In the genomic region with DNA sequence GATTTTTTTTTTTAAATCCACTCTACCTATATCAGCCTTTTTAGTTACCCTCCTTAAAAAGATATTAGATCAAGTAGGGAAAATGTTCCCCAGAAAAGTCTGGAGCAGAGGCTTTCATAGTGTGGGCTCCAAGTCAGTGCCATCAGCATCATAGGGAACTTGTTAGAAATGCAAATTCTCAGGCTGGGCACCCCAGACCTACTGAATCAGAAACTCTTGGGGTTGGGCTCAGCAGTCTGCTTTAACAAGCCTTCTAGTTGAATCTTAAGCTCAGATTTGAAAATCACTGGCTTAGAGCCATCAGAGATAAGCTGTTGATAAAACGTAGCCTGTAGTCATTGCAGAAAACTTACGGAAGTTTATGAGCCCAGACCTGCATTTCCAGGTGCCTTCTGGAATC, we compare ENCODE assay signal across 28 cellular contexts.
"Had no signal": no experiment of that assay in that cellular context is flagged by ENCODE, and none has a peak within 500 bp of the region (broad histone marks: within the 10 kb centered on the region; RNA-seq: fewer than 3 reads in every experiment).

No MANE protein-coding gene starts in this region.

- H3K27ac Mint-ChIP-seq: activated CD8-positive, alpha-beta T cell treated with anti-CD3 and anti-CD28 coated beads, Interleukin-2, amount 10 ng/mL, durations not matched to agents 7 days and 5 days; activated naive CD4-positive, alpha-beta T cell treated with anti-CD3 and anti-CD28 coated beads, Interleukin-2, amount 50 U/mL, for 24 hours; activated T-cell treated with anti-CD3 and anti-CD28 coated beads, Interleukin-2, amount 50 U/mL, for 24 hours; activated T-helper 1 cell treated with anti-CD3 and anti-CD28 coated beads, Interleukin-12 subunit alpha, Interleukin-12 subunit beta, Interleukin-2, Interleukin-4 antibody, amounts not matched to agents 30 ng/mL and 10 ng/mL and 1 ng/mL, durations not matched to agents 14 hours and 24 hours and 36 hours; brain; T-cell had no signal

- ATAC-seq: activated CD4-positive, CD25-positive, alpha-beta regulatory T cell treated with anti-CD3 and anti-CD28 coated beads, Interleukin-2, amount 50 U/mL, for 24 hours; activated CD8-positive, alpha-beta T cell treated with anti-CD3 and anti-CD28 coated beads, Interleukin-2, amount 10 ng/mL, durations not matched to agents 7 days and 5 days; K562; Panc1; Right ventricle myocardium inferior; T-cell had no signal

- H3K27me3 ChIP-seq: ascending aorta had no signal

- H3K27ac ChIP-seq: ascending aorta, SK-N-MC had no signal

- H3K9me3 Mint-ChIP-seq: activated naive CD4-positive, alpha-beta T cell treated with anti-CD3 and anti-CD28 coated beads, Interleukin-2, amount 50 U/mL, for 24 hours; activated T-cell treated with anti-CD3 and anti-CD28 coated beads, Interleukin-2, amount 50 U/mL, for 24 hours; activated T-helper 1 cell treated with anti-CD3 and anti-CD28 coated beads, Interleukin-12 subunit alpha, Interleukin-12 subunit beta, Interleukin-2, Interleukin-4 antibody, amounts not matched to agents 30 ng/mL and 10 ng/mL and 1 ng/mL, durations not matched to agents 14 hours and 24 hours and 36 hours; brain; central memory CD8-positive, alpha-beta T cell; T-cell had no signal

- H3K4me1 Mint-ChIP-seq: activated naive CD4-positive, alpha-beta T cell treated with anti-CD3 and anti-CD28 coated beads, Interleukin-2, amount 50 U/mL, for 24 hours; central memory CD8-positive, alpha-beta T cell; T-cell had no signal

- DNase-seq: activated CD4-positive, alpha-beta T cell treated with anti-CD3 and anti-CD28 coated beads for 4 hours; activated CD4-positive, alpha-beta T cell treated with anti-CD3 and anti-CD28 coated beads, Interleukin-2, amount 50 U/mL, for 4 hours; activated CD8-positive, alpha-beta memory T cell treated with anti-CD3 and anti-CD28 coated beads, Interleukin-2, amount 50 U/mL, for 48 hours; activated CD8-positive, alpha-beta T cell treated with anti-CD3 and anti-CD28 coated beads, Interleukin-2, amount 10 ng/mL, durations not matched to agents 7 days and 5 days; activated effector memory CD4-positive, alpha-beta T cell treated with Interleukin-2 at 50 U/mL for 16 hours; activated naive CD4-positive, alpha-beta T cell; activated T-cell treated with anti-CD3 and anti-CD28 coated beads, Interleukin-2, amount 50 U/mL, for 24 hours; amniotic stem cell; Kasumi-1; NCI-H1048; NCI-H146; NCI-H187 treated with DMSO at 0.1 percent for 48 hours; NCI-H2081 treated with DMSO at 0.1 percent for 48 hours; NCI-H446; OCI-M1; RPMI8226; T-cell; T-helper 2 cell had no signal

- H3K4me3 Mint-ChIP-seq: activated CD8-positive, alpha-beta T cell treated with anti-CD3 and anti-CD28 coated beads, Interleukin-2, amount 10 ng/mL, durations not matched to agents 7 days and 5 days; activated naive CD4-positive, alpha-beta T cell treated with anti-CD3 and anti-CD28 coated beads, Interleukin-2, amount 50 U/mL, for 24 hours; activated T-cell treated with anti-CD3 and anti-CD28 coated beads, Interleukin-2, amount 50 U/mL, for 24 hours; activated T-helper 1 cell treated with anti-CD3 and anti-CD28 coated beads, Interleukin-12 subunit alpha, Interleukin-12 subunit beta, Interleukin-2, Interleukin-4 antibody, amounts not matched to agents 30 ng/mL and 10 ng/mL and 1 ng/mL, durations not matched to agents 14 hours and 24 hours and 36 hours; brain; central memory CD8-positive, alpha-beta T cell; T-cell had no signal

- H3K9me3 ChIP-seq: ascending aorta had no signal

- H3K27me3 Mint-ChIP-seq: activated naive CD4-positive, alpha-beta T cell treated with anti-CD3 and anti-CD28 coated beads, Interleukin-2, amount 50 U/mL, for 24 hours; activated T-cell treated with anti-CD3 and anti-CD28 coated beads, Interleukin-2, amount 50 U/mL, for 24 hours; T-cell had no signal

- H3K4me3 ChIP-seq: ascending aorta, K562, SK-N-MC had no signal

- H3K4me1 ChIP-seq: ascending aorta had no signal

- H3K36me3 Mint-ChIP-seq: activated naive CD4-positive, alpha-beta T cell treated with anti-CD3 and anti-CD28 coated beads, Interleukin-2, amount 50 U/mL, for 24 hours; brain; T-cell had no signal

- H3K36me3 ChIP-seq: ascending aorta had no signal
